Comparison of ENCODE assay signal across 15 cellular contexts in the genomic region with DNA sequence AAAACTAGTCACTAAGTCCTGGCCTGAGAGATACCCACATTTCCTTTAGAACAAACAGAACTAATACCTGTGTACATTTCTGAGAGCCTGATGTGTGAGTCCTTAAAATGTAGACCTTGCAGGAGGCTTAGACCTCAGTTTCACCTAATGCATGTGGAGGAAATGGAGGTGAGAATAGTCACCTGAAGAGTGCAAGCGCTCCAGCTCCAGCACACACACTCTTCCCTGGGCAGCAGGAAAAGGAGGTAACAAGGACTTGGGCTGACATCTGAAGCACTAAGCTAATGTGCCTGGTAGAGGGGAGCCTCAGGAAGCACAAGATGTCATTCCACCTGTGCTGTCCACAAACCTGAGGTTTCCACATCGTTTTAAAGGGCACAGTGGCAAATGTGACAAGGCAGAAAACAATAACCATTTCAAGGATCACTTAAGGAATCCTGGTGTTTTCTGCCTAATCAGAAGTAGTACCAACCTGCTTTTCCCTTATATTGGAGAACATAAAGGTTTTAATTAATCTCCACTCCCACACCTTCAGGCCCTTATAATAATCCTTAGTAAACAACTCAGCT. TPM values are rescaled to one million over a fixed set of nuclear protein-coding genes. Genes with fewer than 3 reads are reported as not detected.
DNase-seq lines count a peak whose midpoint lies in the region; ATAC-seq, FAIRE-seq and TF ChIP-seq lines count a peak whose summit lies in the region.
"Had no signal": no experiment of that assay in that cellular context is flagged by ENCODE, and none has a peak within 500 bp of the region (broad histone marks: within the 10 kb centered on the region; RNA-seq: fewer than 3 reads in every experiment).

No MANE protein-coding gene starts in this region.

- ATAC-seq in HCT116 (no peak), K562 (no peak; the same call in 1 of the 3 replicates), GM18867 (IDR thresholded peaks at IDR 0.05; ENCODE audit: unreplicated experiment) (no peak)
- ATAC-seq: Right ventricle myocardium inferior had no signal

- no peaks in the 10 kb centered on the region for H3K9me1 ChIP-seq in K562 (ENCODE audit: control insufficient read depth, insufficient read depth, low read length)

- peaks cover 20% of the 10 kb centered on the region; the same call in 1 of the 2 replicates for H4K20me1 ChIP-seq in HCT116 (ENCODE audit: insufficient read depth)
- H4K20me1 ChIP-seq in K562 (replicated peaks; ENCODE audit: control insufficient read depth, insufficient read depth, low read length) = no peaks in the 10 kb centered on the region

- no peak for FAIRE-seq in K562 (lab: Jason Lieb, UNC)
- FAIRE-seq: H1 had no signal

- H3K4me3 ChIP-seq in cardiac muscle cell = no peak overlapping the region
- H3K4me3 ChIP-seq in left ventricle myocardium inferior = no peak overlapping the region
- no peak overlapping the region for H3K4me3 ChIP-seq in HCT116 (replicated peaks in 1 of 2; ENCODE audit: low read depth in 1 of 2, low read length in 2 of 2)
- no peak overlapping the region for H3K4me3 ChIP-seq in K562
- H3K4me3 ChIP-seq: SK-N-MC had no signal

- H3K9me3 Mint-ChIP-seq in progenitor cell of endocrine pancreas (ENCODE audit: low read depth) = no peaks in the 10 kb centered on the region

- TF ChIP-seq RAD21 in HCT116 (IDR thresholded peaks at IDR 0.05; ENCODE audit: low read depth) = no peak
- no peak for TF ChIP-seq RAD21 in K562 (CRISPR knock-in tag; conservative IDR thresholded peaks at IDR 0.05 in 1 of 2, IDR thresholded peaks at IDR 0.05 in 1 of 2)

- H3K27ac ChIP-seq in cardiac muscle cell = peak overlapping the region; percentile 30
- no peak overlapping the region for H3K27ac ChIP-seq in left ventricle myocardium inferior (replicated peaks)
- H3K27ac ChIP-seq in HCT116 (ENCODE audit: low read depth, low read length) = no peak overlapping the region
- H3K27ac ChIP-seq in K562 (ENCODE audit: extremely low read depth, low read depth, low read length) = no peak overlapping the region
- H3K27ac ChIP-seq: KMS-11 had no signal

- H3K9me3 ChIP-seq in cardiac muscle cell (ENCODE audit: low read depth) (no peaks in the 10 kb centered on the region), left ventricle myocardium inferior (replicated peaks) (no peaks in the 10 kb centered on the region), HCT116 (ENCODE audit: control insufficient read depth in 1 of 2, insufficient read depth in 1 of 2, low read depth in 1 of 2, low read length in 2 of 2) (no peaks in the 10 kb centered on the region), K562 (replicated peaks; ENCODE audit: control insufficient read depth, insufficient read depth, low read depth, low read length) (no peaks in the 10 kb centered on the region)

- TF ChIP-seq POLR2A in HCT116 (IDR thresholded peaks at IDR 0.05; ENCODE audit: borderline replicate concordance, extremely low read depth, insufficient read depth, insufficient read length) (no peak), K562 (conservative IDR thresholded peaks at IDR 0.05) (0 out of 2 replicates have a peak, but pooled peaks have one; percentile 23)

- TF ChIP-seq EP300 in K562 (IDR thresholded peaks at IDR 0.05; ENCODE audit: low read length) = no peak

- H3K4me1 ChIP-seq in cardiac muscle cell (ENCODE audit: low read depth) (peaks cover 11% of the 10 kb centered on the region), left ventricle myocardium inferior (peaks cover 76% of the 10 kb centered on the region), HCT116 (ENCODE audit: control insufficient read depth in 1 of 2, insufficient read depth in 2 of 2, low read length in 2 of 2) (peaks cover 20 to 37% of the 10 kb centered on the region in 2 experiments), K562 (replicated peaks in 1 of 2; ENCODE audit: control insufficient read depth in 2 of 2, insufficient read depth in 2 of 2, low read length in 2 of 2) (peaks cover 0 to 4% of the 10 kb centered on the region in 2 experiments; a peak in 1 of 5 replicates)

- no TSS peak for BruUV-seq in HCT116 (replicated peaks; lab: Mats Ljungman, UMichigan)
- BruUV-seq in K562 (replicated peaks; lab: Mats Ljungman, UMichigan) = no TSS peak

- no peaks in the 10 kb centered on the region for H3K27me3 ChIP-seq in cardiac muscle cell
- no peaks in the 10 kb centered on the region for H3K27me3 ChIP-seq in left ventricle myocardium inferior (ENCODE audit: low read depth)
- no peaks in the 10 kb centered on the region for H3K27me3 ChIP-seq in HCT116 (ENCODE audit: insufficient read depth, low read length)
- no peaks in the 10 kb centered on the region for H3K27me3 ChIP-seq in K562 (ENCODE audit: control insufficient read depth in 2 of 2, insufficient read depth in 2 of 2, low read length in 2 of 2)

- H3K27me3 Mint-ChIP-seq in progenitor cell of endocrine pancreas = no peaks in the 10 kb centered on the region

- RAD21 ChIA-PET in HCT116 (lab: Charles Lee; ENCODE audit: low non-redundant PET in 1 of 2, low total read pairs in 2 of 2, uncharacterized antibody in 2 of 2, unreplicated experiment in 2 of 2) = no interaction called here

- POLR2A ChIA-PET in HCT116 (lab: Charles Lee) (no interaction called here), K562 (lab: Yijun Ruan, JAX) (interaction anchor here (0.6 to 1.3 kb wide), 5 partner anchors 9 to 689 kb away, joined by 3 read pairs; no protein-coding TSS in a partner anchor)

- H3K9ac ChIP-seq in HCT116 (ENCODE audit: low read length) (no peak overlapping the region), K562 (ENCODE audit: insufficient read depth in 1 of 2, low read depth in 2 of 2, low read length in 2 of 2) (no peak overlapping the region)
- H3K9ac ChIP-seq: KMS-11 had no signal

- TF ChIP-seq CTCF in cardiac muscle cell (IDR thresholded peaks at IDR 0.05; ENCODE audit: low read depth, low read length) = no peak
- TF ChIP-seq CTCF in left ventricle myocardium inferior (IDR thresholded peaks at IDR 0.05; ENCODE audit: borderline replicate concordance) = no peak
- TF ChIP-seq CTCF in HCT116 (IDR thresholded peaks at IDR 0.05 in 2 of 3, conservative IDR thresholded peaks at IDR 0.05 in 1 of 3; ENCODE audit: borderline replicate concordance in 1 of 3, insufficient read depth in 1 of 3, low read depth in 2 of 3, low read length in 2 of 3) = no peak
- TF ChIP-seq CTCF in K562 (IDR thresholded peaks at IDR 0.05 in 2 of 3, conservative IDR thresholded peaks at IDR 0.05 in 1 of 3; ENCODE audit: insufficient read depth in 2 of 3, low read depth in 1 of 3, low read length in 3 of 3) = no peak
- TF ChIP-seq CTCF in progenitor cell of endocrine pancreas (IDR thresholded peaks at IDR 0.05; ENCODE audit: unreplicated experiment) = no peak

- peak overlapping the region; percentile 13 for H3K27ac Mint-ChIP-seq in progenitor cell of endocrine pancreas

- in situ Hi-C loops in K562 (cut with MboI) = no loop called here

- CTCF ChIA-PET in HCT116 (lab: Charles Lee) = interaction anchor here (1.8 kb wide), 1 partner anchor 199 kb away, joined by 5 read pairs; no protein-coding TSS in a partner anchor
- CTCF ChIA-PET in K562 (lab: Yijun Ruan, JAX; ENCODE audit: low intra/inter-chr PET ratio) = no interaction called here

- peaks cover 6% of the 10 kb centered on the region for H3K36me3 Mint-ChIP-seq in progenitor cell of endocrine pancreas (ENCODE audit: insufficient read depth)

- DNase-seq in cardiac muscle cell (ENCODE audit: low read depth in 1 of 2, low spot score in 1 of 2) (no peak), left ventricle myocardium inferior (no peak), HCT116 (ENCODE audit: low read depth, low spot score) (no peak), K562 (ENCODE audit: extremely low read depth in 1 of 4, low spot score in 3 of 4) (no peak), progenitor cell of endocrine pancreas (ENCODE audit: low spot score, unreplicated experiment) (no peak), DMS79 (lab: John Stamatoyannopoulos, UW) (no peak)
- DNase-seq: NCI-H1048, NCI-H1436 treated with DMSO at 0.1 percent for 48 hours, NCI-H2029 treated with DMSO at 0.1 percent for 48 hours, NCI-H510A treated with DMSO at 0.1 percent for 48 hours had no signal

- H3K79me2 ChIP-seq in HCT116 (ENCODE audit: insufficient read depth, low read length) (0 out of 2 replicates have a peak, but pooled peaks cover 14% of the 10 kb centered on the region), K562 (ENCODE audit: control insufficient read depth, insufficient read depth, low read length) (peaks cover 8% of the 10 kb centered on the region)

- H3K36me3 ChIP-seq in cardiac muscle cell (peaks cover 14% of the 10 kb centered on the region), left ventricle myocardium inferior (peaks cover 23% of the 10 kb centered on the region), HCT116 (ENCODE audit: control insufficient read depth in 1 of 2, insufficient read depth in 2 of 2, low read length in 2 of 2) (peaks cover 22 to 29% of the 10 kb centered on the region in 2 experiments; a peak in 3 of 4 replicates), K562 (ENCODE audit: control insufficient read depth, insufficient read depth, low read length) (peaks cover 49% of the 10 kb centered on the region)

- H3K4me2 ChIP-seq in HCT116 (ENCODE audit: low read length) = 0 out of 2 replicates have a peak overlapping the region, but pooled peaks have one; percentile 60
- H3K4me2 ChIP-seq in K562 (ENCODE audit: insufficient read depth, low read length) = no peak overlapping the region
- H3K4me2 ChIP-seq: KMS-11 had no signal

- H2AFZ ChIP-seq in HCT116 (ENCODE audit: low read depth, low read length, poor library complexity, severe bottlenecking) = no peak overlapping the region
- no peak overlapping the region for H2AFZ ChIP-seq in K562 (ENCODE audit: low read depth, low read length)

- H3K4me3 Mint-ChIP-seq in progenitor cell of endocrine pancreas (ENCODE audit: low read depth) = no peak overlapping the region

- WGBS in K562 (ENCODE audit: insufficient coverage, low coverage, missing lambda C conversion rate) = 64% methylated on average over 2 of the region's 2 CpGs

- no peaks in the 10 kb centered on the region for H3K4me1 Mint-ChIP-seq in progenitor cell of endocrine pancreas (ENCODE audit: low read depth)

- intact Hi-C loops in left ventricle myocardium inferior (cut with micrococcal nuclease) = no loop called here
- intact Hi-C loops in HCT116 (cut with micrococcal nuclease) = no loop called here
- intact Hi-C loops in K562 (cut with micrococcal nuclease) = no loop called here

- no peaks in the 10 kb centered on the region for H3K9me2 ChIP-seq in HCT116 (ENCODE audit: insufficient read depth)

RNA-seq across cellular contexts. Expression of a gene that starts 17.2 kb away (rescaled TPM):
- 53.7 and 153 TPM in 2 replicates for total RNA-seq in cardiac muscle cell
- 144 and 194 TPM in 2 replicates for polyA plus RNA-seq in cardiac muscle cell
- total RNA-seq in left ventricle myocardium inferior = 117 TPM
- 291 TPM for total RNA-seq in HCT116 (2021; ENCODE audit: unreplicated experiment)
- polyA plus RNA-seq in HCT116 (2012) = 55.7 and 73.4 TPM in 2 replicates
- 42.4 and 101 TPM in 2 replicates for total RNA-seq in K562 (2011; cell fraction: chromatin; rRNA removed; ENCODE audit: low replicate concordance)
- total RNA-seq in K562 (2011; cell fraction: nucleolus; rRNA removed) = 21.6 and 23.8 TPM in 2 replicates
- 42.6 and 45.0 TPM in 2 replicates for total RNA-seq in K562 (2011; cell fraction: nucleoplasm; rRNA removed)
- 259 and 349 TPM in 2 replicates for total RNA-seq in K562 (2014; rRNA removed)
- total RNA-seq in K562 (2014; rRNA removed; fragmentation: Illumina TruSeq; extraction: Trizol) = 418 and 492 TPM in 2 replicates
- 374 and 403 TPM in 2 replicates for total RNA-seq in K562 (2015; rRNA removed; fragmentation: Illumina TruSeq; extraction: Trizol)
- total RNA-seq in K562 (2021) = 254 and 259 TPM in 2 replicates
- polyA plus RNA-seq in K562 (2011; rRNA removed) = 169 and 299 TPM in 2 replicates
- 28.7 and 70.6 TPM in 2 replicates for polyA plus RNA-seq in K562 (2011; cell fraction: cytosol; rRNA removed)
- 9.9 and 15.9 TPM in 2 replicates for polyA plus RNA-seq in K562 (2011; cell fraction: nucleus; rRNA removed)
- 271 and 287 TPM in 2 replicates for polyA plus RNA-seq in K562 (2012)
- polyA plus RNA-seq in K562 (2014; fragmentation: Illumina TruSeq; extraction: Trizol) = 598 and 753 TPM in 2 replicates
- polyA plus RNA-seq in K562 (2014; fragmentation: Nextera tagmentation; extraction: Ambion mirVana) = 100 to 1,000 TPM; 373 to 662 TPM
- 240 and 316 TPM in 2 replicates for polyA plus RNA-seq in K562 (2014; rRNA removed)
- 215 and 235 TPM in 2 replicates for polyA minus RNA-seq in K562 (2011; rRNA and poly(A)+ RNA removed)
- polyA minus RNA-seq in K562 (2011; cell fraction: cytosol; rRNA and poly(A)+ RNA removed) = 129 and 176 TPM in 2 replicates
- polyA minus RNA-seq in K562 (2011; cell fraction: nucleus; rRNA and poly(A)+ RNA removed) = 19.4 and 36.3 TPM in 2 replicates
- total RNA-seq in progenitor cell of endocrine pancreas = 133 and 139 TPM in 2 replicates

RNA-seq across cellular contexts. Expression of a gene that starts 47.3 kb away (rescaled TPM):
- total RNA-seq in cardiac muscle cell (42.1 and 64.6 TPM in 2 replicates), left ventricle myocardium inferior (82.3 TPM), HCT116 (2021; ENCODE audit: unreplicated experiment) (148 TPM), K562 (2014; rRNA removed) (107 TPM in 2 replicates), K562 (2014; rRNA removed; fragmentation: Illumina TruSeq; extraction: Trizol) (151 and 161 TPM in 2 replicates), K562 (2015; rRNA removed; fragmentation: Illumina TruSeq; extraction: Trizol) (147 and 148 TPM in 2 replicates), K562 (2021) (210 and 219 TPM in 2 replicates), progenitor cell of endocrine pancreas (89.9 and 92.5 TPM in 2 replicates)
- polyA plus RNA-seq in cardiac muscle cell (101 and 163 TPM in 2 replicates), K562 (2011; rRNA removed) (126 and 162 TPM in 2 replicates), K562 (2014; fragmentation: Illumina TruSeq; extraction: Trizol) (219 and 269 TPM in 2 replicates), K562 (2014; fragmentation: Nextera tagmentation; extraction: Ambion mirVana) (10 to 100 TPM; 63.8 to 75.0 TPM), K562 (2014; rRNA removed) (111 and 132 TPM in 2 replicates)
- 41.7 and 64.5 TPM in 2 replicates for polyA plus RNA-seq in HCT116 (2012)
- 57.0 and 199 TPM in 2 replicates for total RNA-seq in K562 (2011; cell fraction: chromatin; rRNA removed; ENCODE audit: low replicate concordance)
- total RNA-seq in K562 (2011; cell fraction: nucleolus; rRNA removed) = 38.0 and 40.4 TPM in 2 replicates
- total RNA-seq in K562 (2011; cell fraction: nucleoplasm; rRNA removed) = 65.7 and 69.3 TPM in 2 replicates
- 34.0 and 61.3 TPM in 2 replicates for polyA plus RNA-seq in K562 (2011; cell fraction: cytosol; rRNA removed)
- polyA plus RNA-seq in K562 (2011; cell fraction: nucleus; rRNA removed) = 44.0 and 62.3 TPM in 2 replicates
- polyA plus RNA-seq in K562 (2012) = 105 and 133 TPM in 2 replicates
- 195 and 213 TPM in 2 replicates for polyA minus RNA-seq in K562 (2011; rRNA and poly(A)+ RNA removed)
- polyA minus RNA-seq in K562 (2011; cell fraction: cytosol; rRNA and poly(A)+ RNA removed) = 105 and 141 TPM in 2 replicates
- polyA minus RNA-seq in K562 (2011; cell fraction: nucleus; rRNA and poly(A)+ RNA removed) = 21.4 and 47.9 TPM in 2 replicates
